In genomic region chr2:20651731-20652099, GRCh38 we compare ENCODE assay signal across 9 cellular contexts. TPM values are rescaled to one million over a fixed set of nuclear protein-coding genes. Genes with fewer than 3 reads are reported as not detected.
DNase-seq lines count a peak whose midpoint lies in the region; ATAC-seq and TF ChIP-seq lines count a peak whose summit lies in the region.
"Had no signal": no experiment of that assay in that cellular context is flagged by ENCODE, and none has a peak within 500 bp of the region (broad histone marks: within the 10 kb centered on the region; RNA-seq: fewer than 3 reads in every experiment).

No MANE protein-coding gene starts in this region.

- H3K27ac ChIP-seq in BLaER1 treated with 17β-estradiol and CSF1 and Interleukin-3, amounts not matched to agents 10 nM and 100 nM = peak overlapping the region; percentile 56 to 94 (median 76); a peak in 20 of 22 replicates
- H3K27ac ChIP-seq in PC-3 (ENCODE audit: low read length) = no peak overlapping the region
- no peak overlapping the region for H3K27ac ChIP-seq in endodermal cell (ENCODE audit: low read depth, low read length)
- peak overlapping the region; percentile 93 for H3K27ac ChIP-seq in neutrophil

- intact Hi-C loops in PC-3 (cut with micrococcal nuclease) = no loop called here

- H3K9me2 ChIP-seq in PC-3 (replicated peaks; ENCODE audit: low read length) = no peaks in the 10 kb centered on the region

- H3K79me2 ChIP-seq in PC-3 (ENCODE audit: low read length) = no peaks in the 10 kb centered on the region

- H2AFZ ChIP-seq in PC-3 (ENCODE audit: low read length) = peak overlapping the region; percentile 96; the same call in 1 of the 2 replicates

- TF ChIP-seq CTCF in PC-3 (conservative IDR thresholded peaks at IDR 0.05; ENCODE audit: low read depth, low read length) (no peak), endodermal cell (conservative IDR thresholded peaks at IDR 0.05) (no peak), neutrophil (IDR thresholded peaks at IDR 0.05) (no peak)

- no peaks in the 10 kb centered on the region for H3K9me3 Mint-ChIP-seq in endodermal cell

- no peaks in the 10 kb centered on the region for H3K36me3 Mint-ChIP-seq in endodermal cell (ENCODE audit: low read depth)

- ATAC-seq in PC-3 (no peak), HG02884 (IDR thresholded peaks at IDR 0.05; ENCODE audit: unreplicated experiment) (no peak)
- no peak for ATAC-seq in activated CD4-positive, CD25-positive, alpha-beta regulatory T cell treated with anti-CD3 and anti-CD28 coated beads, Interleukin-2, amount 50 U/mL, for 24 hours

- no peak overlapping the region for H3K27ac Mint-ChIP-seq in endodermal cell

- DNase-seq in PC-3 (no peak), endodermal cell (no peak), NCI-H2171 (lab: John Stamatoyannopoulos, UW) (no peak), dedifferentiated amniotic fluid mesenchymal stem cell (ENCODE audit: extremely low spot score) (no peak)

- 80 to 82% methylated on average over 4 to 7 of the region's 7 CpGs for WGBS in endodermal cell (ENCODE audit: insufficient coverage in 1 of 2, insufficient read length in 1 of 2), 2 experiments

- H3K4me2 ChIP-seq in BLaER1 treated with 17β-estradiol and CSF1 and Interleukin-3, amounts not matched to agents 10 nM and 100 nM = peak overlapping the region; percentile 85 to 99 (median 89)
- peak overlapping the region; percentile 94 for H3K4me2 ChIP-seq in PC-3 (ENCODE audit: low read length)

- peaks cover 0 to 37% (median 17%) of the 10 kb centered on the region in 11 experiments; a peak in 15 of 22 replicates for H4K20me1 ChIP-seq in BLaER1 treated with 17β-estradiol and CSF1 and Interleukin-3, amounts not matched to agents 10 nM and 100 nM
- no peaks in the 10 kb centered on the region for H4K20me1 ChIP-seq in PC-3 (ENCODE audit: low read length)

- no TSS peak for BruUV-seq in PC-3 (replicated peaks; lab: Mats Ljungman, UMichigan)

- peaks cover 13% of the 10 kb centered on the region for H3K4me1 Mint-ChIP-seq in endodermal cell

- peaks cover 35 to 49% (median 46%) of the 10 kb centered on the region in 10 experiments for H3K4me1 ChIP-seq in BLaER1 treated with 17β-estradiol and CSF1 and Interleukin-3, amounts not matched to agents 10 nM and 100 nM
- H3K4me1 ChIP-seq in PC-3 (ENCODE audit: insufficient read depth, low read length) = peaks cover 15% of the 10 kb centered on the region
- H3K4me1 ChIP-seq in endodermal cell (ENCODE audit: control insufficient read depth, insufficient read depth, low read length) = no peaks in the 10 kb centered on the region
- peaks cover 42 to 57% of the 10 kb centered on the region in 2 experiments for H3K4me1 ChIP-seq in neutrophil (ENCODE audit: control insufficient read depth in 1 of 2, insufficient read depth in 1 of 2, low read depth in 1 of 2, low read length in 1 of 2)

- H3F3A ChIP-seq in PC-3 (ENCODE audit: low read length, unreplicated experiment) = no peaks in the 10 kb centered on the region

- H3K9ac ChIP-seq in BLaER1 treated with 17β-estradiol and CSF1 and Interleukin-3, amounts not matched to agents 10 nM and 100 nM = peak overlapping the region; percentile 71 to 93 (median 82); a peak in 21 of 22 replicates
- H3K9ac ChIP-seq in PC-3 (ENCODE audit: low read length) = peak overlapping the region; percentile 84
- no peak overlapping the region for H3K9ac ChIP-seq in endodermal cell (ENCODE audit: extremely low read depth, low read length, poor library complexity, severe bottlenecking)

- H3K27me3 Mint-ChIP-seq in endodermal cell (ENCODE audit: insufficient read depth) = peaks cover 10% of the 10 kb centered on the region

- CTCF ChIA-PET in PC-3 (lab: Charles Lee) = interaction anchor here (1.0 to 2.1 kb wide), 4 partner anchors 9 to 213 kb away, joined by 3 to 10 read pairs (median 10); partner anchors contain the start of gene RHOB

- H3K36me3 ChIP-seq in BLaER1 treated with 17β-estradiol and CSF1 and Interleukin-3, amounts not matched to agents 10 nM and 100 nM = peaks cover 0 to 8% (median 0%) of the 10 kb centered on the region in 11 experiments; a peak in 4 of 22 replicates
- no peaks in the 10 kb centered on the region for H3K36me3 ChIP-seq in PC-3 (ENCODE audit: low read depth, low read length)
- no peaks in the 10 kb centered on the region for H3K36me3 ChIP-seq in endodermal cell (ENCODE audit: control insufficient read depth, insufficient read depth, low read length)
- peaks cover under 1% of the 10 kb centered on the region for H3K36me3 ChIP-seq in neutrophil

- H3K4me3 Mint-ChIP-seq in endodermal cell = peak overlapping the region; percentile 77

- H3K4me3 ChIP-seq in BLaER1 treated with 17β-estradiol and CSF1 and Interleukin-3, amounts not matched to agents 10 nM and 100 nM = peak overlapping the region; percentile 78 to 94 (median 86); a peak in 19 of 20 replicates
- H3K4me3 ChIP-seq in PC-3 (ENCODE audit: low read length) (peak overlapping the region; percentile 74; the same call in 1 of the 2 replicates), endodermal cell (ENCODE audit: low read length) (peak overlapping the region; percentile 88), neutrophil (ENCODE audit: low read depth in 1 of 2, low read length in 1 of 2) (peak overlapping the region; percentile 87 to 89)

- H3K9me3 ChIP-seq in BLaER1 treated with 17β-estradiol and CSF1 and Interleukin-3, amounts not matched to agents 10 nM and 100 nM (replicated peaks in 1 of 11) = no peaks in the 10 kb centered on the region
- H3K9me3 ChIP-seq in PC-3 (ENCODE audit: low read length) (no peaks in the 10 kb centered on the region), endodermal cell (ENCODE audit: control insufficient read depth, low read length) (no peaks in the 10 kb centered on the region), neutrophil (no peaks in the 10 kb centered on the region)

- H3K27me3 ChIP-seq in BLaER1 treated with 17β-estradiol and CSF1 and Interleukin-3, amounts not matched to agents 10 nM and 100 nM = no peaks in the 10 kb centered on the region
- H3K27me3 ChIP-seq in PC-3 (ENCODE audit: low read length) (peaks cover 11% of the 10 kb centered on the region; the same call in 1 of the 2 replicates), endodermal cell (ENCODE audit: control insufficient read depth, insufficient read depth, low read length, poor library complexity, severe bottlenecking) (peaks cover 11% of the 10 kb centered on the region), neutrophil (no peaks in the 10 kb centered on the region)

- POLR2A ChIA-PET in PC-3 (lab: Charles Lee; ENCODE audit: unreplicated experiment) = interaction anchor here (1.3 kb wide), 1 partner anchor 205 kb away, joined by 4 read pairs; the partner anchor contains the start of gene RHOB

RNA-seq across cellular contexts. Expression of gene HS1BP3, which starts 0.8 kb away (rescaled TPM):
- total RNA-seq in PC-3 (2014; rRNA removed) = 17.8 and 19.6 TPM in 2 replicates
- total RNA-seq in endodermal cell = 10 to 100 TPM; 23.0 to 26.2 TPM
- 19.6 TPM for polyA plus RNA-seq in endodermal cell (2013, experiment 1 of 2)
- polyA plus RNA-seq in endodermal cell (2013, experiment 2 of 2) = 16.8 TPM

RNA-seq across cellular contexts. Expression of gene GDF7, which starts 15.2 kb away (rescaled TPM):
- total RNA-seq in PC-3 (2014; rRNA removed) (0.04 TPM in 1 of 2 replicates, not detected in the other), endodermal cell (under 1 TPM; 0.07 to 0.09 TPM)
- polyA plus RNA-seq in endodermal cell (2013, experiment 1 of 2) = 9.4 TPM
- 8.1 TPM for polyA plus RNA-seq in endodermal cell (2013, experiment 2 of 2)
- total RNA-seq: activated CD8-positive, alpha-beta memory T cell treated with anti-CD3 and anti-CD28 coated beads for 36 hours had no signal

Comparison
In these comparisons a context has a peak if more than half of its experiments do, and no peak if none do; other contexts are left out.
1. H3K27ac ChIP-seq: peak in BLaER1 treated with 17β-estradiol and CSF1 and Interleukin-3, amounts not matched to agents 10 nM and 100 nM (11 of 11) and neutrophil (single experiment); none in PC-3 (single experiment) and endodermal cell (single experiment).
2. Peak in every context shown above with its lines, with median percentiles within 50 percentile points of each other: H3K4me3 ChIP-seq.